Comparison of ENCODE assay signal across 13 cellular contexts in the genomic region with DNA sequence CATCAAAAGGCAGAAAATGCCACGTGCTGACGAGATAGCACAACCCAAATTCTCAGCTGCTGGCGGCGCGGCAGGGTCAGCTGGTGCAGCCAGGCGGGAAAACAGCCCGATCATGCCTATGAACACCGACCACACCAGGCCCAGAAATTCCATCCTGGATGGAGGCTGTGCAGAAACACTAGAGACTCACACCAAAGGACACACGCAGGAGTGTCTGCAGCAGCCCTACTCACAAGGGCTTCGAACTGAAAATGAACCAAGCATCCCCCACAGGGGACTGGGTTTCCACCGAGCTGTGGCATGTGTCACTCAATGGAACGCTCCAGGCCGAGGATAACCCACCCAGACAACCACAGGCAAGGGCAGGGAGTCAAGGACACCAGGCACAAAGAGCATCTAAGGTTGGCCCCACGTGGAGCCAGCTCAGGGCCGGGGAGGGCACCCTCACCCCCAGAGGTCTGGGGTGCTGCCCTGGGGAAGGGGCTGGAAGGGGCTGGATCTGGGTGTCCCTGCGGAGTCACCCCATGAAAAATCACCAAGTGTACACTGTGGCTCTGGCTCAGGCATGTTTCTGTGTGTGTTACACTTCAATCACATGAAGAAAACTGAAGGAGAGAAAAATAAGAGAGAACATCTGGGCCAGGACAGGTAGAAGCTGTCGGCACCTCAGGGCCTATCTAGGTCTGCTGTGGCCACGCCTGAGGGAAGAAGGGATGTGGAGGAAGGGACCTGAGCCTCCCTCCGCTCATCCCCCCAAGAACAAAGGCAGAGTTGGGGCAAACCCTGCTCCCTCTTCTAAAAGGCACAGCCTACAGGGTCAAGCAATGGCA. TPM values are rescaled to one million over a fixed set of nuclear protein-coding genes. Genes with fewer than 3 reads are reported as not detected.
DNase-seq lines count a peak whose midpoint lies in the region; ATAC-seq lines count a peak whose summit lies in the region.
"Had no signal": no experiment of that assay in that cellular context is flagged by ENCODE, and none has a peak within 500 bp of the region (broad histone marks: within the 10 kb centered on the region; RNA-seq: fewer than 3 reads in every experiment).

No MANE protein-coding gene starts in this region.

- peak; percentile 5 for DNase-seq in activated CD4-positive, alpha-beta memory T cell treated with anti-CD3 and anti-CD28 coated beads for 36 hours
- DNase-seq in activated CD4-positive, alpha-beta memory T cell treated with anti-CD3 and anti-CD28 coated beads, Interleukin-2, amount 10 ng/mL, durations not matched to agents 7 days and 5 days, result no peak
- peak; percentile 19 for DNase-seq in activated naive CD4-positive, alpha-beta T cell treated with anti-CD3 and anti-CD28 coated beads, Interleukin-2, amount 10 ng/mL, durations not matched to agents 7 days and 5 days
- DNase-seq in islet precursor cell (peak; percentile 50), NCI-H69 (lab: John Stamatoyannopoulos, UW) (no peak)
- DNase-seq in stimulated activated effector memory CD8-positive, alpha-beta T cell treated with anti-CD3 and anti-CD28 coated beads, Interleukin-12 subunit alpha, Interleukin-12 subunit beta, amount 100 ng/mL, for 72 hours (ENCODE audit: low spot score in 2 of 2), result no peak
- DNase-seq: activated CD4-positive, alpha-beta T cell treated with anti-CD3 and anti-CD28 coated beads for 1 hour; MG63; NCI-H82; RPMI8226 had no signal

- peaks cover 4% of the 10 kb centered on the region for H3K27me3 Mint-ChIP-seq in activated CD4-positive, alpha-beta memory T cell treated with anti-CD3 and anti-CD28 coated beads for 36 hours
- H3K27me3 Mint-ChIP-seq in activated CD4-positive, alpha-beta memory T cell treated with anti-CD3 and anti-CD28 coated beads, Interleukin-2, amount 10 ng/mL, durations not matched to agents 7 days and 5 days, result peaks cover 8% of the 10 kb centered on the region
- peaks cover 64% of the 10 kb centered on the region for H3K27me3 Mint-ChIP-seq in activated naive CD4-positive, alpha-beta T cell treated with anti-CD3 and anti-CD28 coated beads, Interleukin-2, amount 10 ng/mL, durations not matched to agents 7 days and 5 days

- POLR2A ChIA-PET in activated CD4-positive, alpha-beta memory T cell treated with anti-CD3 and anti-CD28 coated beads for 36 hours (lab: Charles Lee), result no interaction called here
- POLR2A ChIA-PET in activated CD4-positive, alpha-beta memory T cell treated with anti-CD3 and anti-CD28 coated beads, Interleukin-2, amount 10 ng/mL, durations not matched to agents 7 days and 5 days (lab: Charles Lee), result no interaction called here

- peaks cover 16% of the 10 kb centered on the region for H3K4me1 Mint-ChIP-seq in activated CD4-positive, alpha-beta memory T cell treated with anti-CD3 and anti-CD28 coated beads for 36 hours (ENCODE audit: low read depth)
- H3K4me1 Mint-ChIP-seq in activated CD4-positive, alpha-beta memory T cell treated with anti-CD3 and anti-CD28 coated beads, Interleukin-2, amount 10 ng/mL, durations not matched to agents 7 days and 5 days, result peaks cover 22% of the 10 kb centered on the region
- peaks cover 26% of the 10 kb centered on the region for H3K4me1 Mint-ChIP-seq in activated naive CD4-positive, alpha-beta T cell treated with anti-CD3 and anti-CD28 coated beads, Interleukin-2, amount 10 ng/mL, durations not matched to agents 7 days and 5 days
- peaks cover 33% of the 10 kb centered on the region for H3K4me1 Mint-ChIP-seq in stimulated activated effector memory CD8-positive, alpha-beta T cell treated with anti-CD3 and anti-CD28 coated beads, Interleukin-12 subunit alpha, Interleukin-12 subunit beta, amount 100 ng/mL, for 72 hours

- H3K27ac Mint-ChIP-seq in activated CD4-positive, alpha-beta memory T cell treated with anti-CD3 and anti-CD28 coated beads for 36 hours, result no peak overlapping the region
- H3K27ac Mint-ChIP-seq in activated CD4-positive, alpha-beta memory T cell treated with anti-CD3 and anti-CD28 coated beads, Interleukin-2, amount 10 ng/mL, durations not matched to agents 7 days and 5 days, result no peak overlapping the region
- H3K27ac Mint-ChIP-seq in activated naive CD4-positive, alpha-beta T cell treated with anti-CD3 and anti-CD28 coated beads, Interleukin-2, amount 10 ng/mL, durations not matched to agents 7 days and 5 days, result no peak overlapping the region
- H3K27ac Mint-ChIP-seq in stimulated activated effector memory CD8-positive, alpha-beta T cell treated with anti-CD3 and anti-CD28 coated beads, Interleukin-12 subunit alpha, Interleukin-12 subunit beta, amount 100 ng/mL, for 72 hours, result peak overlapping the region; percentile 74

- intact Hi-C loops in activated CD4-positive, alpha-beta memory T cell treated with anti-CD3 and anti-CD28 coated beads for 36 hours (cut with micrococcal nuclease), result no loop called here

- no peak for ATAC-seq in stimulated activated effector memory CD8-positive, alpha-beta T cell treated with anti-CD3 and anti-CD28 coated beads, Interleukin-12 subunit alpha, Interleukin-12 subunit beta, amount 100 ng/mL, for 72 hours
- ATAC-seq in GM18861 (IDR thresholded peaks at IDR 0.05; ENCODE audit: unreplicated experiment), result no peak
- ATAC-seq in HG02973 (IDR thresholded peaks at IDR 0.05; ENCODE audit: unreplicated experiment), result no peak
- ATAC-seq: A549 had no signal

- no peak overlapping the region for H3K4me3 Mint-ChIP-seq in activated CD4-positive, alpha-beta memory T cell treated with anti-CD3 and anti-CD28 coated beads for 36 hours
- no peak overlapping the region for H3K4me3 Mint-ChIP-seq in activated CD4-positive, alpha-beta memory T cell treated with anti-CD3 and anti-CD28 coated beads, Interleukin-2, amount 10 ng/mL, durations not matched to agents 7 days and 5 days
- H3K4me3 Mint-ChIP-seq in activated naive CD4-positive, alpha-beta T cell treated with anti-CD3 and anti-CD28 coated beads, Interleukin-2, amount 10 ng/mL, durations not matched to agents 7 days and 5 days, result no peak overlapping the region
- no peak overlapping the region for H3K4me3 Mint-ChIP-seq in stimulated activated effector memory CD8-positive, alpha-beta T cell treated with anti-CD3 and anti-CD28 coated beads, Interleukin-12 subunit alpha, Interleukin-12 subunit beta, amount 100 ng/mL, for 72 hours

- H3K9me3 Mint-ChIP-seq in activated CD4-positive, alpha-beta memory T cell treated with anti-CD3 and anti-CD28 coated beads for 36 hours, result no peaks in the 10 kb centered on the region
- no peaks in the 10 kb centered on the region for H3K9me3 Mint-ChIP-seq in activated CD4-positive, alpha-beta memory T cell treated with anti-CD3 and anti-CD28 coated beads, Interleukin-2, amount 10 ng/mL, durations not matched to agents 7 days and 5 days
- no peaks in the 10 kb centered on the region for H3K9me3 Mint-ChIP-seq in activated naive CD4-positive, alpha-beta T cell treated with anti-CD3 and anti-CD28 coated beads, Interleukin-2, amount 10 ng/mL, durations not matched to agents 7 days and 5 days
- H3K9me3 Mint-ChIP-seq in stimulated activated effector memory CD8-positive, alpha-beta T cell treated with anti-CD3 and anti-CD28 coated beads, Interleukin-12 subunit alpha, Interleukin-12 subunit beta, amount 100 ng/mL, for 72 hours, result no peaks in the 10 kb centered on the region

- CTCF ChIA-PET in activated CD4-positive, alpha-beta memory T cell treated with anti-CD3 and anti-CD28 coated beads for 36 hours (lab: Charles Lee), result no interaction called here
- CTCF ChIA-PET in activated CD4-positive, alpha-beta memory T cell treated with anti-CD3 and anti-CD28 coated beads, Interleukin-2, amount 10 ng/mL, durations not matched to agents 7 days and 5 days (lab: Charles Lee), result no interaction called here
- CTCF ChIA-PET in activated naive CD4-positive, alpha-beta T cell treated with anti-CD3 and anti-CD28 coated beads, Interleukin-2, amount 10 ng/mL, durations not matched to agents 7 days and 5 days (lab: Charles Lee), result no interaction called here

- H3K36me3 Mint-ChIP-seq in activated CD4-positive, alpha-beta memory T cell treated with anti-CD3 and anti-CD28 coated beads for 36 hours, result no peaks in the 10 kb centered on the region
- H3K36me3 Mint-ChIP-seq in activated CD4-positive, alpha-beta memory T cell treated with anti-CD3 and anti-CD28 coated beads, Interleukin-2, amount 10 ng/mL, durations not matched to agents 7 days and 5 days (ENCODE audit: low read depth), result no peaks in the 10 kb centered on the region
- H3K36me3 Mint-ChIP-seq in activated naive CD4-positive, alpha-beta T cell treated with anti-CD3 and anti-CD28 coated beads, Interleukin-2, amount 10 ng/mL, durations not matched to agents 7 days and 5 days, result no peaks in the 10 kb centered on the region
- peaks cover 6% of the 10 kb centered on the region for H3K36me3 Mint-ChIP-seq in stimulated activated effector memory CD8-positive, alpha-beta T cell treated with anti-CD3 and anti-CD28 coated beads, Interleukin-12 subunit alpha, Interleukin-12 subunit beta, amount 100 ng/mL, for 72 hours

RNA-seq across cellular contexts. Expression of gene RASGEF1A, which starts 33.0 kb away (rescaled TPM):
- total RNA-seq in activated CD4-positive, alpha-beta memory T cell treated with anti-CD3 and anti-CD28 coated beads for 36 hours, result 1 to 10 TPM; 1.2 to 1.9 TPM
- total RNA-seq in activated CD4-positive, alpha-beta memory T cell treated with anti-CD3 and anti-CD28 coated beads, Interleukin-2, amount 10 ng/mL, durations not matched to agents 7 days and 5 days, result 1 to 10 TPM; 4.4 to 6.6 TPM

Comparison
In these comparisons a context has a peak if more than half of its experiments do, and no peak if none do; other contexts are left out.
1. DNase-seq: peak in activated CD4-positive, alpha-beta memory T cell treated with anti-CD3 and anti-CD28 coated beads for 36 hours (single experiment), activated naive CD4-positive, alpha-beta T cell treated with anti-CD3 and anti-CD28 coated beads, Interleukin-2, amount 10 ng/mL, durations not matched to agents 7 days and 5 days (single experiment) and islet precursor cell (single experiment); none in activated CD4-positive, alpha-beta memory T cell treated with anti-CD3 and anti-CD28 coated beads, Interleukin-2, amount 10 ng/mL, durations not matched to agents 7 days and 5 days (single experiment), stimulated activated effector memory CD8-positive, alpha-beta T cell treated with anti-CD3 and anti-CD28 coated beads, Interleukin-12 subunit alpha, Interleukin-12 subunit beta, amount 100 ng/mL, for 72 hours (0 of 2) and NCI-H69 (single experiment).